Comparison of ENCODE assay signal across 10 cellular contexts in genomic region chr14:92942576-92942975, GRCh38. TPM values are rescaled to one million over a fixed set of nuclear protein-coding genes. Genes with fewer than 3 reads are reported as not detected.
"Had no signal": no experiment of that assay in that cellular context is flagged by ENCODE, and none has a peak within 500 bp of the region (broad histone marks: within the 10 kb centered on the region; RNA-seq: fewer than 3 reads in every experiment).

No MANE protein-coding gene starts in this region.

- ATAC-seq: HCT116, K562 had no signal

- H3K36me3 ChIP-seq: HAP-1 had no signal

- H3K27ac ChIP-seq: GM23248 had no signal

- DNase-seq: GM23248, GOT3, H7, HFFc6, IMR-90 had no signal

- H3K9ac ChIP-seq: GM23248 had no signal

- H2AFZ ChIP-seq: GM23248 had no signal

- H3K4me1 ChIP-seq: HAP-1 had no signal

- H3K4me3 ChIP-seq: GM23248, HAP-1, K562 had no signal

- H3K9me3 ChIP-seq: HAP-1 had no signal

RNA-seq across cellular contexts. Expression of gene CHGA, which starts 19.6 kb away (rescaled TPM):
- total RNA-seq: GM23248, H4, HFFc6, HT-29, IMR-90, K562 had no signal
- polyA plus RNA-seq: GM23248, IMR-90, K562 had no signal
